Comparison of ENCODE assay signal across 19 cellular contexts in genomic region chr5:106014262-106014661, GRCh38.
DNase-seq lines count a peak whose midpoint lies in the region; ATAC-seq and TF ChIP-seq lines count a peak whose summit lies in the region.
"Had no signal": no experiment of that assay in that cellular context is flagged by ENCODE, and none has a peak within 500 bp of the region (broad histone marks: within the 10 kb centered on the region; RNA-seq: fewer than 3 reads in every experiment).

No MANE protein-coding gene starts in this region.

- H3K27me3 Mint-ChIP-seq in immature natural killer cell (ENCODE audit: low read depth in 3 of 3) = no peaks in the 10 kb centered on the region
- H3K27me3 Mint-ChIP-seq: CD4-positive, alpha-beta memory T cell had no signal

- H4K20me1 ChIP-seq in osteoblast (ENCODE audit: insufficient read depth, low read length) = no peaks in the 10 kb centered on the region
- H4K20me1 ChIP-seq: BLaER1 had no signal

- no peaks in the 10 kb centered on the region for H3K4me1 ChIP-seq in osteoblast (ENCODE audit: insufficient read depth, low read length)
- H3K4me1 ChIP-seq: BLaER1 had no signal

- peak; percentile 8 for DNase-seq in osteoblast (ENCODE audit: insufficient read length, low spot score, missing footprints)
- no peak for DNase-seq in NCI-H2029 treated with DMSO at 0.1 percent for 48 hours (lab: John Stamatoyannopoulos, UW)
- DNase-seq in mucosa of gallbladder (ENCODE audit: low spot score) = no peak
- no peak for DNase-seq in immature natural killer cell
- DNase-seq: 8988T; CD4-positive, alpha-beta memory T cell; DMS79 treated with DMSO at 0.1 percent for 48 hours; GF-D8; GM23248; H7; HFFc6 had no signal

- no peak for TF ChIP-seq CTCF in osteoblast (IDR thresholded peaks at IDR 0.05; ENCODE audit: extremely low read depth, low read depth, low read length)

- no peak overlapping the region for H2AFZ ChIP-seq in osteoblast (ENCODE audit: low read length)
- H2AFZ ChIP-seq: GM23248 had no signal

- no peaks in the 10 kb centered on the region for H3K4me1 Mint-ChIP-seq in immature natural killer cell
- H3K4me1 Mint-ChIP-seq: CD14-positive monocyte; CD4-positive, alpha-beta memory T cell had no signal

- no peaks in the 10 kb centered on the region for H3K36me3 ChIP-seq in osteoblast (ENCODE audit: insufficient read depth, low read length)
- H3K36me3 ChIP-seq: BLaER1 had no signal

- peak; percentile 68 for ATAC-seq in GM18861 (IDR thresholded peaks at IDR 0.05; ENCODE audit: unreplicated experiment)
- ATAC-seq in HG02885 (IDR thresholded peaks at IDR 0.05; ENCODE audit: poor library complexity, unreplicated experiment) = peak; percentile 60
- ATAC-seq in HG03354 (IDR thresholded peaks at IDR 0.05; ENCODE audit: poor library complexity, severe bottlenecking, unreplicated experiment) = peak; percentile 54
- ATAC-seq: HCT116 had no signal

- H3K27ac Mint-ChIP-seq in immature natural killer cell = no peak overlapping the region
- H3K27ac Mint-ChIP-seq: CD14-positive monocyte; CD4-positive, alpha-beta memory T cell; HFFc6 had no signal

- H3K27me3 ChIP-seq in osteoblast (ENCODE audit: insufficient read depth, low read length) = no peaks in the 10 kb centered on the region
- H3K27me3 ChIP-seq: BLaER1 had no signal

- no peak overlapping the region for H3K4me2 ChIP-seq in osteoblast (ENCODE audit: insufficient read depth, low read length)
- H3K4me2 ChIP-seq: BLaER1, KMS-11 had no signal

- peaks cover 0 to 22% (median 8%) of the 10 kb centered on the region in 6 donors for H3K9me3 Mint-ChIP-seq in immature natural killer cell

- no peaks in the 10 kb centered on the region for H3K79me2 ChIP-seq in osteoblast (ENCODE audit: insufficient read depth, low read length)

- no peak overlapping the region for H3K27ac ChIP-seq in osteoblast (ENCODE audit: low read depth, low read length)
- H3K27ac ChIP-seq: BLaER1, GM23248, HL-60, KMS-11 had no signal

- no peak overlapping the region for H3K4me3 ChIP-seq in osteoblast (ENCODE audit: insufficient read depth, low read length)
- H3K4me3 ChIP-seq: BLaER1, GM23248 had no signal

- no peak overlapping the region for H3K4me3 Mint-ChIP-seq in immature natural killer cell
- H3K4me3 Mint-ChIP-seq: CD14-positive monocyte; CD4-positive, alpha-beta memory T cell; HFFc6 had no signal

- H3K36me3 Mint-ChIP-seq in immature natural killer cell = peaks cover 0 to 3% (median 0%) of the 10 kb centered on the region in 3 donors
- H3K36me3 Mint-ChIP-seq: CD14-positive monocyte; CD4-positive, alpha-beta memory T cell had no signal

- H3K9me3 ChIP-seq in osteoblast (ENCODE audit: low read depth, low read length) = no peaks in the 10 kb centered on the region
- H3K9me3 ChIP-seq: BLaER1 had no signal
